In genomic region chr6:90284236-90284744, GRCh38 we compare ENCODE assay signal across 8 cellular contexts. TPM values are rescaled to one million over a fixed set of nuclear protein-coding genes. Genes with fewer than 3 reads are reported as not detected.
DNase-seq lines count a peak whose midpoint lies in the region; ATAC-seq and TF ChIP-seq lines count a peak whose summit lies in the region.

No MANE protein-coding gene starts in this region.

- H3K27ac Mint-ChIP-seq in glutamatergic neuron (ENCODE audit: unreplicated experiment): peak overlapping the region; percentile 65

- H3K9me3 Mint-ChIP-seq in glutamatergic neuron (ENCODE audit: unreplicated experiment): peaks cover 1% of the 10 kb centered on the region

- CTCF ChIA-PET in HCT116 (lab: Charles Lee): interaction anchor here (0.7 to 2.6 kb wide), 5 partner anchors 10 to 344 kb away, joined by 3 to 10 read pairs (median 8); no protein-coding TSS in a partner anchor

- TF ChIP-seq RAD21 in HCT116 (IDR thresholded peaks at IDR 0.05; ENCODE audit: low read depth): peak; percentile 7; the same call in 1 of the 2 replicates

- H3K4me1 ChIP-seq in HCT116 (ENCODE audit: control insufficient read depth in 1 of 2, insufficient read depth in 2 of 2, low read length in 2 of 2): peaks cover 23 to 40% of the 10 kb centered on the region in 2 experiments
- peaks cover 17% of the 10 kb centered on the region for H3K4me1 ChIP-seq in MM.1S (ENCODE audit: low read length)

- peak overlapping the region; percentile 49 for H3K4me3 ChIP-seq in GM08714 (ENCODE audit: low read length)
- peak overlapping the region; percentile 46 to 61 for H3K4me3 ChIP-seq in HCT116 (replicated peaks in 1 of 2; ENCODE audit: low read depth in 1 of 2, low read length in 2 of 2)
- peak overlapping the region; percentile 56 for H3K4me3 ChIP-seq in MM.1S (ENCODE audit: low read length)

- H3K9me3 ChIP-seq in HCT116 (ENCODE audit: control insufficient read depth in 1 of 2, insufficient read depth in 1 of 2, low read depth in 1 of 2, low read length in 2 of 2) (no peaks in the 10 kb centered on the region), MM.1S (replicated peaks; ENCODE audit: insufficient read depth, low read length) (no peaks in the 10 kb centered on the region)

- peak overlapping the region; percentile 65 for H3K27ac ChIP-seq in HCT116 (ENCODE audit: low read depth, low read length)
- peak overlapping the region; percentile 99 for H3K27ac ChIP-seq in MM.1S (ENCODE audit: low read length)

- peaks cover 5% of the 10 kb centered on the region for H3K27me3 Mint-ChIP-seq in glutamatergic neuron (ENCODE audit: unreplicated experiment)

- peaks cover 39% of the 10 kb centered on the region for H3K4me1 Mint-ChIP-seq in glutamatergic neuron (ENCODE audit: low read depth, unreplicated experiment)

- RAD21 ChIA-PET in HCT116 (lab: Charles Lee; ENCODE audit: low non-redundant PET in 1 of 2, low total read pairs in 2 of 2, uncharacterized antibody in 2 of 2, unreplicated experiment in 2 of 2): interaction anchor here (1.6 kb wide), 2 partner anchors 195 to 344 kb away, joined by 4 to 7 read pairs; no protein-coding TSS in a partner anchor

- TF ChIP-seq CTCF in HCT116 (IDR thresholded peaks at IDR 0.05 in 2 of 3, conservative IDR thresholded peaks at IDR 0.05 in 1 of 3; ENCODE audit: borderline replicate concordance in 1 of 3, insufficient read depth in 1 of 3, low read depth in 2 of 3, low read length in 2 of 3) (peak in 1 of 3 experiments; percentile 26; a peak in 1 of 6 replicates), MM.1S (IDR thresholded peaks at IDR 0.05; ENCODE audit: low read length) (0 out of 2 replicates have a peak, but pooled peaks have one; percentile 5), glutamatergic neuron (IDR thresholded peaks at IDR 0.05; ENCODE audit: partially characterized antibody, unreplicated experiment) (no peak)

- no peaks in the 10 kb centered on the region for H3K36me3 Mint-ChIP-seq in glutamatergic neuron (ENCODE audit: unreplicated experiment)

- peak overlapping the region; percentile 76 for H3K4me2 ChIP-seq in HCT116 (ENCODE audit: low read length)
- peak overlapping the region; percentile 69 for H3K4me2 ChIP-seq in MM.1S (ENCODE audit: low read depth, low read length)

- no peaks in the 10 kb centered on the region for H4K20me1 ChIP-seq in HCT116 (ENCODE audit: insufficient read depth)
- no peaks in the 10 kb centered on the region for H4K20me1 ChIP-seq in MM.1S (ENCODE audit: insufficient read depth, low read length)

- H3K27me3 ChIP-seq in HCT116 (ENCODE audit: insufficient read depth, low read length) (no peaks in the 10 kb centered on the region), MM.1S (replicated peaks; ENCODE audit: insufficient read depth, low read length) (no peaks in the 10 kb centered on the region)

- DNase-seq in HCT116 (ENCODE audit: low read depth, low spot score) (peak; percentile 86), MM.1S (peak; percentile 57), glutamatergic neuron (no peak), renal cortical epithelial cell (ENCODE audit: low read depth) (peak; percentile 96), mucosa of gallbladder (ENCODE audit: low spot score) (no peak), NCI-H345 (lab: John Stamatoyannopoulos, UW) (no peak)
- DNase-seq in activated T-cell treated with anti-CD3 and anti-CD28 coated beads, Interleukin-2, amount 50 U/mL, for 48 hours: peak; percentile 67 to 71

- H3K79me2 ChIP-seq in HCT116 (ENCODE audit: insufficient read depth, low read length) (no peaks in the 10 kb centered on the region), MM.1S (ENCODE audit: low read length) (peaks cover 50% of the 10 kb centered on the region)

- TF ChIP-seq POLR2A in HCT116 (IDR thresholded peaks at IDR 0.05; ENCODE audit: borderline replicate concordance, extremely low read depth, insufficient read depth, insufficient read length): no peak

- BruUV-seq in HCT116 (replicated peaks; lab: Mats Ljungman, UMichigan): no TSS peak

- intact Hi-C loops in HCT116 (cut with micrococcal nuclease): loop anchor here (1.0 to 10.0 kb wide), 4 partner anchors 65 to 339 kb away; no protein-coding TSS in a partner anchor

- ATAC-seq in HCT116: peak; percentile 88

- H3K9me2 ChIP-seq in HCT116 (ENCODE audit: insufficient read depth) (no peaks in the 10 kb centered on the region), MM.1S (replicated peaks; ENCODE audit: insufficient read depth, low read length) (no peaks in the 10 kb centered on the region)

- H3K36me3 ChIP-seq in HCT116 (ENCODE audit: control insufficient read depth in 1 of 2, insufficient read depth in 2 of 2, low read length in 2 of 2) (no peaks in the 10 kb centered on the region), MM.1S (replicated peaks; ENCODE audit: insufficient read depth, low read length) (no peaks in the 10 kb centered on the region)

- POLR2A ChIA-PET in HCT116 (lab: Charles Lee): interaction anchor here (1.0 to 1.8 kb wide), 2 partner anchors 13 to 106 kb away, joined by 3 read pairs; no protein-coding TSS in a partner anchor

- peak overlapping the region; percentile 55 for H2AFZ ChIP-seq in HCT116 (ENCODE audit: low read depth, low read length, poor library complexity, severe bottlenecking)
- 0 out of 2 replicates have a peak overlapping the region, but pooled peaks have one; percentile 0 for H2AFZ ChIP-seq in MM.1S (ENCODE audit: low read length)

- H3K4me3 Mint-ChIP-seq in glutamatergic neuron (ENCODE audit: unreplicated experiment): peak overlapping the region; percentile 65

- peak overlapping the region; percentile 61 for H3K9ac ChIP-seq in HCT116 (ENCODE audit: low read length)
- H3K9ac ChIP-seq in MM.1S (ENCODE audit: low read length): peak overlapping the region; percentile 88

- peaks cover 27% of the 10 kb centered on the region for H3F3A ChIP-seq in MM.1S (ENCODE audit: insufficient read depth, low read length)

TF ChIP-seq in HCT116, 20 proteins besides CTCF, POLR2A, EP300 and RAD21 (continues in another document):
- TF ChIP-seq SP1 (IDR thresholded peaks at IDR 0.05; ENCODE audit: low read depth) (peak; percentile 50), ZBTB33 (IDR thresholded peaks at IDR 0.05; ENCODE audit: extremely low read depth, insufficient replicate concordance, low read length) (no peak), SRF (IDR thresholded peaks at IDR 0.05; ENCODE audit: low read depth) (peak; percentile 17; the same call in 1 of the 2 replicates), FOSL1 (IDR thresholded peaks at IDR 0.05; ENCODE audit: low read depth) (peak; percentile 75; the same call in 1 of the 2 replicates), MAX (IDR thresholded peaks at IDR 0.05) (0 out of 2 replicates have a peak, but pooled peaks have one; percentile 31), SIN3A (IDR thresholded peaks at IDR 0.05; ENCODE audit: low read depth) (peak; percentile 75), TCF7L2 (IDR thresholded peaks at IDR 0.05; ENCODE audit: borderline replicate concordance, extremely low read depth, insufficient read depth, insufficient read length) (peak; percentile 10), ELF1 (IDR thresholded peaks at IDR 0.05; ENCODE audit: borderline replicate concordance, low read depth) (no peak), CBX3 (IDR thresholded peaks at IDR 0.05; ENCODE audit: low read depth) (peak; percentile 70), YY1 (IDR thresholded peaks at IDR 0.05; ENCODE audit: extremely low read depth, insufficient replicate concordance, low read depth, low read length) (peak; percentile 22), CEBPB (IDR thresholded peaks at IDR 0.05; ENCODE audit: low read depth) (peak; percentile 51; the same call in 1 of the 2 replicates), JUND (IDR thresholded peaks at IDR 0.05) (peak; percentile 83)

RNA-seq across cellular contexts. Expression of gene BACH2, which starts 12.4 kb away (rescaled TPM):
- total RNA-seq in HCT116 (2021; ENCODE audit: unreplicated experiment) (3.3 TPM), glutamatergic neuron (ENCODE audit: unreplicated experiment) (96.4 TPM), renal cortical epithelial cell (0.52 and 0.89 TPM in 2 replicates), mucosa of gallbladder (2.6 TPM)
- 0.95 and 0.98 TPM in 2 replicates for polyA plus RNA-seq in HCT116 (2012)

Comparison
In these comparisons a context has a peak if more than half of its experiments do, and no peak if none do; other contexts are left out.
1. DNase-seq: peak in HCT116 (single experiment), MM.1S (single experiment), activated T-cell treated with anti-CD3 and anti-CD28 coated beads, Interleukin-2, amount 50 U/mL, for 48 hours (2 of 2) and renal cortical epithelial cell (single experiment); none in glutamatergic neuron (single experiment), mucosa of gallbladder (single experiment) and NCI-H345 (single experiment).
2. RNA of gene BACH2, which starts 12.4 kb away (total RNA-seq): 96.4 TPM in glutamatergic neuron (single experiment); 3.3 TPM in HCT116 (single experiment), 2.6 TPM in mucosa of gallbladder (single experiment) and 0.52 to 0.89 TPM in renal cortical epithelial cell; every median in the first group is over 10 times any median in the second.
3. Peak in every context shown above with its lines, with median percentiles within 50 percentile points of each other: H3K4me3 ChIP-seq.